Comparison of ENCODE assay signal across 9 cellular contexts in the genomic region with DNA sequence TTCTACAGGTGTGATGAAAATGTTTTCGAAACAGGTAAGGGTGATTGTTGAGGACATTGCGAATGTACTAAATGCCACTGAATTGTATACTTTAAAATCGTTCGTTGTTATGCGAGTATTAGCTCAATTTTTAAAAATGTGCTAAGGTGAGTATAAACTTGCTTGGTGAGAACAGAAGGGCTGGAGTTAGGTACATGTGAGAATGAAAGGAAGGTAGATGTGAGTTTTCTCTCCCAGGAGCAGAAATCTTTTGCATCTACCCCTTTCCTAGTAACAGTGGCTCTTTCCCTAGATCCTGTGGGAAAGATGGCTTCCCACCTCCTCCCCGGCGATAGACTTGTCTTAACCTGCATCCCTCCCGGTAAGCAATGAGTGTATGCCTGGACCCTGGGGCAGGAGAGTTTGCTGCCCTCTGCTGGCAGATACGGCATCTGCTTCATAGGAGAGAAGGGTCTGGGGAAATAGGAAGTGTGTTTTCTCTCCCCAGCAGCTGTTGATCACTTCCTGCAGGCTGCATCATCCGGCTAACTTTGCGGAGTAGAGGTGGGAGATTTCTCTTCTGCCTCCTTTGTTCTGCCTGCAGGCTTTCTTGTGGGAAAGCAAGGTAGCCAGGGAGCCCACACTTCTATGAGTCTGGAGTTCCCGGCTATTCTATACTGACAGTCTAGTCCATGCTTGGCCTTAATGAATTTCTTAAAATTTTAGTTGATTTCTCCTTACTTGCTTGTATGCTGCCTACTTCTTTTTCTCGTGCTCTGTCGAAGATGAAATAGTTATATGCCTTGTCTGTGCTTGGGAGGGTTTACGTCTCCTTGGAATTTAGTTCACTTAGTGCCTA.
DNase-seq lines count a peak whose midpoint lies in the region; ATAC-seq and TF ChIP-seq lines count a peak whose summit lies in the region.
"Had no signal": no experiment of that assay in that cellular context is flagged by ENCODE, and none has a peak within 500 bp of the region (broad histone marks: within the 10 kb centered on the region; RNA-seq: fewer than 3 reads in every experiment).

No MANE protein-coding gene starts in this region.

- no peaks in the 10 kb centered on the region for H3K9me3 Mint-ChIP-seq in CD4-positive, alpha-beta T cell
- peaks cover 21% of the 10 kb centered on the region for H3K9me3 Mint-ChIP-seq in endodermal cell
- peaks cover 0 to 4% (median 0%) of the 10 kb centered on the region in 11 donors for H3K9me3 Mint-ChIP-seq in naive thymus-derived CD4-positive, alpha-beta T cell
- H3K9me3 Mint-ChIP-seq: IgD-negative memory B cell had no signal

- POLR2A ChIA-PET in CD4-positive, alpha-beta T cell (lab: Charles Lee) = no interaction called here
- POLR2A ChIA-PET in naive thymus-derived CD4-positive, alpha-beta T cell (lab: Charles Lee) = no interaction called here

- no peak overlapping the region for H3K27ac ChIP-seq in CD4-positive, alpha-beta T cell (ENCODE audit: low read depth, low read length)
- no peak overlapping the region for H3K27ac ChIP-seq in endodermal cell (ENCODE audit: low read depth, low read length)
- no peak overlapping the region for H3K27ac ChIP-seq in naive thymus-derived CD4-positive, alpha-beta T cell (ENCODE audit: low read depth, low read length)
- H3K27ac ChIP-seq in thyroid gland = no peak overlapping the region

- peak; percentile 1 to 49 (median 27) for DNase-seq in CD4-positive, alpha-beta T cell
- DNase-seq in GM19238 (ENCODE audit: insufficient read length, low spot score) (peak; percentile 23), NCI-H524 treated with DMSO at 0.1 percent for 48 hours (lab: John Stamatoyannopoulos, UW) (peak; percentile 44), endodermal cell (peak; percentile 97), thyroid gland (peak; percentile 67 to 76)
- peak; percentile 45 for DNase-seq in activated CD4-positive, alpha-beta T cell treated with anti-CD3 and anti-CD28 coated beads, Interleukin-2, amount 50 U/mL, for 1 hour
- peak in 7 of 9 donors; percentile 18 to 58 (median 27) for DNase-seq in naive thymus-derived CD4-positive, alpha-beta T cell

- no peak overlapping the region for H3K9ac ChIP-seq in endodermal cell (ENCODE audit: extremely low read depth, low read length, poor library complexity, severe bottlenecking)

- no peak for TF ChIP-seq POLR2A in thyroid gland (IDR thresholded peaks at IDR 0.05)

- no peak overlapping the region for H3K27ac Mint-ChIP-seq in CD4-positive, alpha-beta T cell
- H3K27ac Mint-ChIP-seq in endodermal cell = peak overlapping the region; percentile 40
- no peak overlapping the region for H3K27ac Mint-ChIP-seq in naive thymus-derived CD4-positive, alpha-beta T cell
- H3K27ac Mint-ChIP-seq: IgD-negative memory B cell had no signal

- H3K36me3 Mint-ChIP-seq in CD4-positive, alpha-beta T cell (ENCODE audit: low read depth) = no peaks in the 10 kb centered on the region
- peaks cover 8% of the 10 kb centered on the region for H3K36me3 Mint-ChIP-seq in endodermal cell (ENCODE audit: low read depth)
- no peaks in the 10 kb centered on the region for H3K36me3 Mint-ChIP-seq in naive thymus-derived CD4-positive, alpha-beta T cell
- H3K36me3 Mint-ChIP-seq: IgD-negative memory B cell had no signal

- WGBS in endodermal cell (ENCODE audit: insufficient coverage in 1 of 2, insufficient read length in 1 of 2), 2 experiments = 87 to 91% methylated on average over 9 to 15 of the region's 15 CpGs
- 72 to 83% methylated on average over 15 of the region's 15 CpGs for WGBS in thyroid gland, 2 donors

- no peaks in the 10 kb centered on the region for H3K4me1 Mint-ChIP-seq in CD4-positive, alpha-beta T cell (ENCODE audit: low read depth)
- peaks cover 24% of the 10 kb centered on the region for H3K4me1 Mint-ChIP-seq in endodermal cell
- peaks cover 0 to 1% (median 0%) of the 10 kb centered on the region in 7 donors for H3K4me1 Mint-ChIP-seq in naive thymus-derived CD4-positive, alpha-beta T cell

- H3K27me3 ChIP-seq in CD4-positive, alpha-beta T cell (ENCODE audit: control insufficient read depth, insufficient read depth, low read length) = no peaks in the 10 kb centered on the region
- H3K27me3 ChIP-seq in endodermal cell (ENCODE audit: control insufficient read depth, insufficient read depth, low read length, poor library complexity, severe bottlenecking) = no peaks in the 10 kb centered on the region
- H3K27me3 ChIP-seq in naive thymus-derived CD4-positive, alpha-beta T cell (ENCODE audit: control insufficient read depth in 2 of 2, insufficient read depth in 2 of 2, low read length in 2 of 2) = no peaks in the 10 kb centered on the region
- H3K27me3 ChIP-seq in thyroid gland = no peaks in the 10 kb centered on the region

- no peaks in the 10 kb centered on the region for H3K9me3 ChIP-seq in CD4-positive, alpha-beta T cell (ENCODE audit: control insufficient read depth, low read length)
- H3K9me3 ChIP-seq in endodermal cell (ENCODE audit: control insufficient read depth, low read length) (peaks cover 8% of the 10 kb centered on the region), thyroid gland (no peaks in the 10 kb centered on the region)
- no peaks in the 10 kb centered on the region for H3K9me3 ChIP-seq in naive thymus-derived CD4-positive, alpha-beta T cell (ENCODE audit: control insufficient read depth in 2 of 3, low read length in 3 of 3)

- peak; percentile 63 for ATAC-seq in CD4-positive, alpha-beta T cell (ENCODE audit: poor library complexity)
- ATAC-seq in HG03135 (IDR thresholded peaks at IDR 0.05; ENCODE audit: unreplicated experiment) = peak; percentile 100
- ATAC-seq in naive thymus-derived CD4-positive, alpha-beta T cell = peak; percentile 74

- CTCF ChIA-PET in CD4-positive, alpha-beta T cell (lab: Charles Lee) = interaction anchor here (1.0 kb wide), 1 partner anchor 811 kb away, joined by 4 read pairs; no protein-coding TSS in a partner anchor
- CTCF ChIA-PET in naive thymus-derived CD4-positive, alpha-beta T cell (lab: Charles Lee) = interaction anchor here (0.8 kb wide), 1 partner anchor 812 kb away, joined by 3 read pairs; no protein-coding TSS in a partner anchor

- peak; percentile 24 for TF ChIP-seq CTCF in CD4-positive, alpha-beta T cell (IDR thresholded peaks at IDR 0.05)
- TF ChIP-seq CTCF in endodermal cell (conservative IDR thresholded peaks at IDR 0.05) (peak; percentile 95), thyroid gland (IDR thresholded peaks at IDR 0.05) (peak; percentile 15 to 67 (median 65))

- no peaks in the 10 kb centered on the region for H3K27me3 Mint-ChIP-seq in CD4-positive, alpha-beta T cell
- no peaks in the 10 kb centered on the region for H3K27me3 Mint-ChIP-seq in endodermal cell (ENCODE audit: insufficient read depth)
- H3K27me3 Mint-ChIP-seq in naive thymus-derived CD4-positive, alpha-beta T cell = peaks cover 0 to 5% (median 3%) of the 10 kb centered on the region in 5 donors
- H3K27me3 Mint-ChIP-seq: IgD-negative memory B cell had no signal

- H3K36me3 ChIP-seq in endodermal cell (ENCODE audit: control insufficient read depth, insufficient read depth, low read length) (no peaks in the 10 kb centered on the region), thyroid gland (no peaks in the 10 kb centered on the region)
- H3K36me3 ChIP-seq in naive thymus-derived CD4-positive, alpha-beta T cell (ENCODE audit: control insufficient read depth in 2 of 3, insufficient read depth in 3 of 3, low read length in 3 of 3) = no peaks in the 10 kb centered on the region

- peaks cover 4% of the 10 kb centered on the region for H3K4me1 ChIP-seq in endodermal cell (ENCODE audit: control insufficient read depth, insufficient read depth, low read length)
- no peaks in the 10 kb centered on the region for H3K4me1 ChIP-seq in naive thymus-derived CD4-positive, alpha-beta T cell (ENCODE audit: control insufficient read depth in 2 of 2, insufficient read depth in 2 of 2, low read length in 2 of 2)
- H3K4me1 ChIP-seq in thyroid gland = no peaks in the 10 kb centered on the region

- H3K4me3 ChIP-seq in endodermal cell (ENCODE audit: low read length) = no peak overlapping the region
- H3K4me3 ChIP-seq in naive thymus-derived CD4-positive, alpha-beta T cell (ENCODE audit: low read length) = no peak overlapping the region
- no peak overlapping the region for H3K4me3 ChIP-seq in thyroid gland (replicated peaks in 1 of 3)

- no peak overlapping the region for H3K4me3 Mint-ChIP-seq in CD4-positive, alpha-beta T cell
- no peak overlapping the region for H3K4me3 Mint-ChIP-seq in endodermal cell
- no peak overlapping the region for H3K4me3 Mint-ChIP-seq in naive thymus-derived CD4-positive, alpha-beta T cell
- H3K4me3 Mint-ChIP-seq: IgD-negative memory B cell had no signal

- intact Hi-C loops in CD4-positive, alpha-beta T cell (cut with DNase I, micrococcal nuclease) = loop anchor here in 1 of 2 experiments (5.0 kb wide), 1 partner anchor 811 kb away; no protein-coding TSS in a partner anchor
- intact Hi-C loops in naive thymus-derived CD4-positive, alpha-beta T cell (cut with micrococcal nuclease) = loop anchor here in 1 of 2 donors (1.0 kb wide), 2 partner anchors 372 to 811 kb away; no protein-coding TSS in a partner anchor
- intact Hi-C loops in thyroid gland (cut with DNase I) = loop anchor here (5.0 kb wide), 1 partner anchor 371 kb away; no protein-coding TSS in a partner anchor

Comparison
In these comparisons a context has a peak if more than half of its experiments do, and no peak if none do; other contexts are left out.
1. DNase-seq: peak in every context shown above with its lines; median percentile 97 in endodermal cell; 72 in thyroid gland; 45 in activated CD4-positive, alpha-beta T cell treated with anti-CD3 and anti-CD28 coated beads, Interleukin-2, amount 50 U/mL, for 1 hour; 44 in NCI-H524 treated with DMSO at 0.1 percent for 48 hours; 27 in CD4-positive, alpha-beta T cell; 27 in naive thymus-derived CD4-positive, alpha-beta T cell; 23 in GM19238.
2. CTCF ChIP-seq: peak in every context shown above with its lines; median percentile 95 in endodermal cell; 65 in thyroid gland; 24 in CD4-positive, alpha-beta T cell.